ENCODE assay signal across 29 cellular contexts in genomic region chr1:92887465-92887864, GRCh38.
"Had no signal": no experiment of that assay in that cellular context is flagged by ENCODE, and none has a peak within 500 bp of the region (broad histone marks: within the 10 kb centered on the region; RNA-seq: fewer than 3 reads in every experiment).

No MANE protein-coding gene starts in this region.

- H3K9me3 ChIP-seq: uterus had no signal

- H3K4me3 Mint-ChIP-seq: activated CD4-positive, alpha-beta memory T cell treated with anti-CD3 and anti-CD28 coated beads for 36 hours; activated CD4-positive, alpha-beta T cell treated with anti-CD3 and anti-CD28 coated beads, Interleukin-2, amount 10 ng/mL, durations not matched to agents 24 days and 14 days; activated naive CD8-positive, alpha-beta T cell; activated T-cell treated with anti-CD3 and anti-CD28 coated beads, Interleukin-2, amount 50 U/mL, for 24 hours; activated T-helper 17 cell treated with anti-CD3 and anti-CD28 coated beads, Interleukin-2, amount 50 U/mL, for 72 hours; central memory CD8-positive, alpha-beta T cell; dendritic cell treated with granulocyte-macrophage colony-stimulating factor and Interleukin-4, amounts not matched to agents 40 ng/mL and 50 ng/mL, for 4 days; endodermal cell; immature natural killer cell; natural killer cell; neural progenitor cell; T-helper 17 cell had no signal

- H3K4me1 Mint-ChIP-seq: endodermal cell, neural progenitor cell had no signal

- ATAC-seq: activated T-helper 17 cell treated with anti-CD3 and anti-CD28 coated beads, Interleukin-2, amount 50 U/mL, for 72 hours; esophagus mucosa; natural killer cell; right cardiac atrium; T-helper 17 cell had no signal

- H3K4me3 ChIP-seq: neural progenitor cell, spleen, tibial nerve, uterus had no signal

- H3K27ac ChIP-seq: neural progenitor cell, spleen, tibial nerve, uterus had no signal

- H3K36me3 Mint-ChIP-seq: natural killer cell, neural progenitor cell had no signal

- H3K9me3 Mint-ChIP-seq: immature natural killer cell, natural killer cell had no signal

- H3K27me3 Mint-ChIP-seq: activated CD4-positive, alpha-beta memory T cell treated with anti-CD3 and anti-CD28 coated beads for 36 hours; activated CD4-positive, alpha-beta T cell treated with anti-CD3 and anti-CD28 coated beads, Interleukin-2, amount 10 ng/mL, durations not matched to agents 24 days and 14 days; activated naive CD8-positive, alpha-beta T cell; activated T-cell treated with anti-CD3 and anti-CD28 coated beads, Interleukin-2, amount 50 U/mL, for 24 hours; activated T-helper 17 cell treated with anti-CD3 and anti-CD28 coated beads, Interleukin-2, amount 50 U/mL, for 72 hours; central memory CD8-positive, alpha-beta T cell; dendritic cell treated with granulocyte-macrophage colony-stimulating factor and Interleukin-4, amounts not matched to agents 40 ng/mL and 50 ng/mL, for 4 days; T-helper 17 cell had no signal

- DNase-seq: activated CD4-positive, alpha-beta memory T cell treated with anti-CD3 and anti-CD28 coated beads for 36 hours; activated CD4-positive, alpha-beta T cell treated with anti-CD3 and anti-CD28 coated beads, Interleukin-2, amount 10 ng/mL, durations not matched to agents 24 days and 14 days; activated CD4-positive, CD25-positive, alpha-beta regulatory T cell treated with anti-CD3 and anti-CD28 coated beads, Interleukin-2, amount 50 U/mL, for 72 hours; activated CD8-positive, alpha-beta memory T cell treated with anti-CD3 and anti-CD28 coated beads, Interleukin-2, amount 50 U/mL, for 4 hours; activated naive CD4-positive, alpha-beta T cell; activated T-cell treated with anti-CD3 and anti-CD28 coated beads, Interleukin-2, amount 50 U/mL, for 24 hours; anterior cingulate cortex; endodermal cell; foreskin fibroblast; head of caudate nucleus; hypothalamus; immature natural killer cell; kidney; midbrain; natural killer cell; occipital lobe; right cardiac atrium; spleen; stimulated activated naive CD4-positive, alpha-beta T cell treated with Interleukin-2 at 50 U/mL for 16 hours; T-helper 17 cell; T1000; uterus had no signal

- H3K27me3 ChIP-seq: neural progenitor cell, spleen, tibial nerve, uterus had no signal

- H3K36me3 ChIP-seq: neural progenitor cell, spleen, tibial nerve, uterus had no signal

- H3K4me1 ChIP-seq: neural progenitor cell, uterus had no signal

- H3K27ac Mint-ChIP-seq: activated CD4-positive, alpha-beta memory T cell treated with anti-CD3 and anti-CD28 coated beads for 36 hours; activated CD4-positive, alpha-beta T cell treated with anti-CD3 and anti-CD28 coated beads, Interleukin-2, amount 10 ng/mL, durations not matched to agents 24 days and 14 days; activated T-cell treated with anti-CD3 and anti-CD28 coated beads, Interleukin-2, amount 50 U/mL, for 24 hours; activated T-helper 17 cell treated with anti-CD3 and anti-CD28 coated beads, Interleukin-2, amount 50 U/mL, for 72 hours; dendritic cell treated with granulocyte-macrophage colony-stimulating factor and Interleukin-4, amounts not matched to agents 40 ng/mL and 50 ng/mL, for 4 days; endodermal cell; natural killer cell; neural progenitor cell; T-helper 17 cell had no signal
